In genomic region chr13:21225841-21226581, GRCh38 we compare ENCODE assay signal across 31 cellular contexts.
"Had no signal": no experiment of that assay in that cellular context is flagged by ENCODE, and none has a peak within 500 bp of the region (broad histone marks: within the 10 kb centered on the region; RNA-seq: fewer than 3 reads in every experiment).

No MANE protein-coding gene starts in this region.

- H3K4me3 ChIP-seq: SJCRH30, SK-N-MC had no signal

- H3K27ac ChIP-seq: brain microvascular endothelial cell, SJCRH30, SK-N-MC, VCaP had no signal

- DNase-seq: activated B cell treated with CpG ODN at 0.5 μM for 24 hours; activated CD4-positive, alpha-beta memory T cell treated with anti-CD3 and anti-CD28 coated beads for 36 hours; activated CD4-positive, alpha-beta T cell treated with anti-CD3 and anti-CD28 coated beads for 4 hours; activated CD4-positive, alpha-beta T cell treated with anti-CD3 and anti-CD28 coated beads, Interleukin-2, amount 50 U/mL, for 1 hour; activated CD4-positive, CD25-positive, alpha-beta regulatory T cell treated with anti-CD3 and anti-CD28 coated beads, Interleukin-2, amount 50 U/mL, for 72 hours; activated CD8-positive, alpha-beta memory T cell treated with anti-CD3 and anti-CD28 coated beads, Interleukin-2, amount 50 U/mL, for 4 hours; activated gamma-delta T cell treated with Interleukin-2 at 50 U/mL for 16 hours; activated naive CD4-positive, alpha-beta T cell treated with anti-CD3 and anti-CD28 coated beads, Interleukin-2, amount 10 ng/mL, durations not matched to agents 7 days and 5 days; activated naive CD8-positive, alpha-beta T cell treated with anti-CD3 and anti-CD28 coated beads, Interleukin-2, amount 50 U/mL, for 24 hours; activated T-cell treated with anti-CD3 and anti-CD28 coated beads for 4 hours; activated T-cell treated with anti-CD3 and anti-CD28 coated beads, Interleukin-2, amount 50 U/mL, for 4 hours; amniotic stem cell; aorta; brain microvascular endothelial cell; central memory CD4-positive, alpha-beta T cell; Karpas-422; NCI-H1092 treated with DMSO at 0.1 percent for 48 hours; NCI-H1436; NCI-H1694; NCI-H1930; NCI-H2081 treated with DMSO at 0.1 percent for 48 hours; NCI-H345; NCI-H524 treated with DMSO at 0.1 percent for 48 hours; NCI-H748 treated with DMSO at 0.1 percent for 48 hours; NK-92 treated with Interleukin-12 subunit alpha and Interleukin-12 subunit beta, amount 100 ng/mL, for 24 hours; SHP77; SJCRH30 had no signal

- H3K27me3 ChIP-seq: brain microvascular endothelial cell, SJCRH30 had no signal

- H3K36me3 ChIP-seq: brain microvascular endothelial cell, SJCRH30 had no signal

- H3K4me1 ChIP-seq: SJCRH30 had no signal

- ATAC-seq: activated naive CD8-positive, alpha-beta T cell treated with anti-CD3 and anti-CD28 coated beads, Interleukin-2, amount 50 U/mL, for 24 hours; activated T-cell treated with anti-CD3 and anti-CD28 coated beads, Interleukin-2, amount 50 U/mL, for 4 hours; Panc1 had no signal

- H3K9me3 ChIP-seq: SJCRH30 had no signal

- FAIRE-seq: colon had no signal
